ENCODE assay signal across 2 cellular contexts in genomic region chr10:113025487-113025886, GRCh38.
TF ChIP-seq lines count a peak whose summit lies in the region.

No MANE protein-coding gene starts in this region.

TF ChIP-seq in WTC11, 78 proteins besides CTCF, POLR2A, EP300 and RAD21:
- TF ChIP-seq AR (CRISPR knock-in tag; IDR thresholded peaks at IDR 0.05) (no peak), MXD4 (CRISPR knock-in tag; IDR thresholded peaks at IDR 0.05; ENCODE audit: borderline replicate concordance) (no peak), NFYB (CRISPR knock-in tag; conservative IDR thresholded peaks at IDR 0.05; ENCODE audit: low read depth) (no peak), ZNF425 (CRISPR knock-in tag; conservative IDR thresholded peaks at IDR 0.05) (no peak), ZNF423 (CRISPR knock-in tag; IDR thresholded peaks at IDR 0.05) (no peak), FOXP1 (CRISPR knock-in tag; IDR thresholded peaks at IDR 0.05; ENCODE audit: borderline replicate concordance) (no peak), GABPB1 (CRISPR knock-in tag; IDR thresholded peaks at IDR 0.05) (no peak), ZNF263 (CRISPR knock-in tag; IDR thresholded peaks at IDR 0.05; ENCODE audit: low read depth) (no peak), PRRX2 (CRISPR knock-in tag; IDR thresholded peaks at IDR 0.05) (no peak), TCF7 (CRISPR knock-in tag; IDR thresholded peaks at IDR 0.05; ENCODE audit: low read depth) (no peak), PREB (CRISPR knock-in tag; IDR thresholded peaks at IDR 0.05; ENCODE audit: borderline replicate concordance) (no peak)
- TF ChIP-seq, protein P1, sequence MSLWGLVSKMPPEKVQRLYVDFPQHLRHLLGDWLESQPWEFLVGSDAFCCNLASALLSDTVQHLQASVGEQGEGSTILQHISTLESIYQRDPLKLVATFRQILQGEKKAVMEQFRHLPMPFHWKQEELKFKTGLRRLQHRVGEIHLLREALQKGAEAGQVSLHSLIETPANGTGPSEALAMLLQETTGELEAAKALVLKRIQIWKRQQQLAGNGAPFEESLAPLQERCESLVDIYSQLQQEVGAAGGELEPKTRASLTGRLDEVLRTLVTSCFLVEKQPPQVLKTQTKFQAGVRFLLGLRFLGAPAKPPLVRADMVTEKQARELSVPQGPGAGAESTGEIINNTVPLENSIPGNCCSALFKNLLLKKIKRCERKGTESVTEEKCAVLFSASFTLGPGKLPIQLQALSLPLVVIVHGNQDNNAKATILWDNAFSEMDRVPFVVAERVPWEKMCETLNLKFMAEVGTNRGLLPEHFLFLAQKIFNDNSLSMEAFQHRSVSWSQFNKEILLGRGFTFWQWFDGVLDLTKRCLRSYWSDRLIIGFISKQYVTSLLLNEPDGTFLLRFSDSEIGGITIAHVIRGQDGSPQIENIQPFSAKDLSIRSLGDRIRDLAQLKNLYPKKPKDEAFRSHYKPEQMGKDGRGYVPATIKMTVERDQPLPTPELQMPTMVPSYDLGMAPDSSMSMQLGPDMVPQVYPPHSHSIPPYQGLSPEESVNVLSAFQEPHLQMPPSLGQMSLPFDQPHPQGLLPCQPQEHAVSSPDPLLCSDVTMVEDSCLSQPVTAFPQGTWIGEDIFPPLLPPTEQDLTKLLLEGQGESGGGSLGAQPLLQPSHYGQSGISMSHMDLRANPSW (CRISPR knock-in tag; conservative IDR thresholded peaks at IDR 0.05; ENCODE audit: low read depth) = no peak
- TF ChIP-seq, protein P2, sequence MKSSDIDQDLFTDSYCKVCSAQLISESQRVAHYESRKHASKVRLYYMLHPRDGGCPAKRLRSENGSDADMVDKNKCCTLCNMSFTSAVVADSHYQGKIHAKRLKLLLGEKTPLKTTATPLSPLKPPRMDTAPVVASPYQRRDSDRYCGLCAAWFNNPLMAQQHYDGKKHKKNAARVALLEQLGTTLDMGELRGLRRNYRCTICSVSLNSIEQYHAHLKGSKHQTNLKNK (CRISPR knock-in tag; IDR thresholded peaks at IDR 0.05) = no peak

TF ChIP-seq in GM23338, 12 proteins besides CTCF, POLR2A, EP300 and RAD21 (continued from another document):
- TF ChIP-seq REST (IDR thresholded peaks at IDR 0.05; ENCODE audit: unreplicated experiment) (no peak), ZNF462 (CRISPR knock-in tag; IDR thresholded peaks at IDR 0.05) (no peak), POLR2AphosphoS5 (IDR thresholded peaks at IDR 0.05; ENCODE audit: low read depth) (no peak), NANOG (IDR thresholded peaks at IDR 0.05; ENCODE audit: borderline replicate concordance) (no peak), JUNB (IDR thresholded peaks at IDR 0.05; ENCODE audit: unreplicated experiment) (no peak), STAT1 (IDR thresholded peaks at IDR 0.05; ENCODE audit: unreplicated experiment) (no peak), EZH2phosphoT487 (IDR thresholded peaks at IDR 0.05; ENCODE audit: unreplicated experiment) (no peak), ZNF331 (CRISPR knock-in tag; IDR thresholded peaks at IDR 0.05; ENCODE audit: low read depth) (no peak), CREB1 (CRISPR knock-in tag; IDR thresholded peaks at IDR 0.05; ENCODE audit: low read depth) (no peak)
